Comparison of ENCODE assay signal across 19 cellular contexts in genomic region chr16:77680496-77680895, GRCh38.
"Had no signal": no experiment of that assay in that cellular context is flagged by ENCODE, and none has a peak within 500 bp of the region (broad histone marks: within the 10 kb centered on the region; RNA-seq: fewer than 3 reads in every experiment).

No MANE protein-coding gene starts in this region.

- DNase-seq: dorsolateral prefrontal cortex; effector CD4-positive, alpha-beta T cell; foreskin melanocyte; left ventricle myocardium superior; lower lobe of right lung; naive thymus-derived CD8-positive, alpha-beta T cell; nephron progenitor cell; nucleus accumbens; sigmoid colon; stimulated activated CD4-positive, alpha-beta T cell treated with anti-CD3 and anti-CD28 coated beads, Interleukin-2, amount 100 ng/mL, for 24 hours; stimulated activated CD4-positive, alpha-beta T cell treated with anti-CD3 and anti-CD28 coated beads, Interleukin-4, amount 100 ng/mL, for 24 hours; stimulated activated naive CD4-positive, alpha-beta T cell treated with Interleukin-2 at 50 U/mL for 16 hours; stomach; thyroid gland had no signal

- H3K4me3 ChIP-seq: dorsolateral prefrontal cortex, esophagus muscularis mucosa, lower lobe of right lung, prostate gland, right atrium auricular region, sigmoid colon, stomach, thyroid gland, vagina had no signal

- H3K27me3 ChIP-seq: right atrium auricular region, sigmoid colon, thyroid gland, vagina had no signal

- ATAC-seq: left ventricle myocardium superior; lower lobe of right lung; naive thymus-derived CD8-positive, alpha-beta T cell; stimulated activated effector memory CD8-positive, alpha-beta T cell treated with anti-CD3 and anti-CD28 coated beads, Interleukin-12 subunit alpha, Interleukin-12 subunit beta, amount 100 ng/mL, for 72 hours had no signal

- H3K36me3 ChIP-seq: esophagus muscularis mucosa, lower lobe of right lung, prostate gland, right atrium auricular region, sigmoid colon, stomach, thyroid gland, vagina had no signal

- H3K9me3 ChIP-seq: esophagus muscularis mucosa, lower lobe of right lung, prostate gland, right atrium auricular region, sigmoid colon, stomach, thyroid gland, vagina had no signal

- H3K27ac ChIP-seq: dorsolateral prefrontal cortex, esophagus muscularis mucosa, lower lobe of right lung, prostate gland, right atrium auricular region, sigmoid colon, stomach, thyroid gland, vagina had no signal

- H3K4me1 ChIP-seq: sigmoid colon, thyroid gland had no signal
